In genomic region chr5:59246470-59247250, GRCh38 we compare ENCODE assay signal across 15 cellular contexts.
DNase-seq lines count a peak whose midpoint lies in the region; ATAC-seq and TF ChIP-seq lines count a peak whose summit lies in the region.
"Had no signal": no experiment of that assay in that cellular context is flagged by ENCODE, and none has a peak within 500 bp of the region (broad histone marks: within the 10 kb centered on the region; RNA-seq: fewer than 3 reads in every experiment).

No MANE protein-coding gene starts in this region.

- ATAC-seq in GM19467 (IDR thresholded peaks at IDR 0.05; ENCODE audit: unreplicated experiment) (no peak), GM18870 (IDR thresholded peaks at IDR 0.05; ENCODE audit: unreplicated experiment) (no peak)
- ATAC-seq: activated naive CD8-positive, alpha-beta T cell treated with anti-CD3 and anti-CD28 coated beads, Interleukin-2, amount 50 U/mL, for 24 hours had no signal

- no peaks in the 10 kb centered on the region for H3K36me3 ChIP-seq in SK-N-MC (ENCODE audit: insufficient read depth, low read length)
- H3K36me3 ChIP-seq in fibroblast of lung (ENCODE audit: control insufficient read depth, insufficient read depth, low read length) = no peaks in the 10 kb centered on the region
- H3K36me3 ChIP-seq in rectal smooth muscle tissue (ENCODE audit: control insufficient read depth, insufficient read depth, low read length) = peaks cover 2% of the 10 kb centered on the region
- H3K36me3 ChIP-seq in testis (ENCODE audit: low read depth, missing control alignments) = no peaks in the 10 kb centered on the region

- DNase-seq in DMS 273 treated with DMSO at 0.1 percent for 48 hours (lab: John Stamatoyannopoulos, UW) (peak; percentile 62), SK-N-MC (ENCODE audit: low read depth, low spot score) (no peak), fibroblast of lung (ENCODE audit: low read depth in 2 of 2) (peak; percentile 74 to 76), testis (no peak), Ammon's horn (ENCODE audit: low spot score) (no peak)
- DNase-seq: activated CD4-positive, alpha-beta T cell treated with anti-CD3 and anti-CD28 coated beads for 4 hours; activated naive CD8-positive, alpha-beta T cell treated with anti-CD3 and anti-CD28 coated beads, Interleukin-2, amount 50 U/mL, for 24 hours; activated T-cell treated with anti-CD3 and anti-CD28 coated beads, Interleukin-2, amount 50 U/mL, for 1 hour; C1 segment of cervical spinal cord; NCI-H1417; stimulated activated CD8-positive, alpha-beta memory T cell treated with anti-CD3 and anti-CD28 coated beads, Interleukin-4, amount 100 ng/mL, for 48 hours; T-helper 2 cell had no signal

- H4K20me1 ChIP-seq in fibroblast of lung (ENCODE audit: control insufficient read depth, extremely low read depth, insufficient read depth, low read length) = no peaks in the 10 kb centered on the region

- H2AFZ ChIP-seq in fibroblast of lung (ENCODE audit: low read length) = no peak overlapping the region

- H3K27ac ChIP-seq in SK-N-MC (peak overlapping the region; percentile 89), fibroblast of lung (ENCODE audit: insufficient read depth, low read length) (no peak overlapping the region), rectal smooth muscle tissue (ENCODE audit: low read depth, low read length) (peak overlapping the region; percentile 77), testis (no peak overlapping the region)

- no peak overlapping the region for H3K4me2 ChIP-seq in fibroblast of lung (ENCODE audit: extremely low read depth, insufficient read depth, low read length)

- H3K27me3 ChIP-seq in fibroblast of lung (ENCODE audit: control insufficient read depth, insufficient read depth, low read length) (no peaks in the 10 kb centered on the region), rectal smooth muscle tissue (ENCODE audit: control insufficient read depth, insufficient read depth, low read length) (no peaks in the 10 kb centered on the region), testis (no peaks in the 10 kb centered on the region)

- intact Hi-C loops in testis (cut with DNase I; ENCODE audit: low total_unique reads) = no loop called here

- no peaks in the 10 kb centered on the region for H3K79me2 ChIP-seq in fibroblast of lung (ENCODE audit: control insufficient read depth, insufficient read depth, low read length)

- H3K9me3 ChIP-seq in SK-N-MC (ENCODE audit: low read depth, low read length) = no peaks in the 10 kb centered on the region
- no peaks in the 10 kb centered on the region for H3K9me3 ChIP-seq in fibroblast of lung (ENCODE audit: control insufficient read depth, insufficient read depth, low read depth, low read length)
- H3K9me3 ChIP-seq in testis = no peaks in the 10 kb centered on the region

- H3K4me3 ChIP-seq in SK-N-MC (0 out of 2 replicates have a peak overlapping the region, but pooled peaks have one; percentile 1), fibroblast of lung (replicated peaks in 1 of 4; ENCODE audit: control extremely low read depth in 1 of 4, insufficient read depth in 1 of 4, low read depth in 3 of 4, low read length in 4 of 4) (no peak overlapping the region), rectal smooth muscle tissue (ENCODE audit: low read length) (no peak overlapping the region), testis (no peak overlapping the region)

- no peak for TF ChIP-seq POLR2A in testis (IDR thresholded peaks at IDR 0.05)

- WGBS in testis, 2 donors = 58 to 65% methylated on average over 3 of the region's 3 CpGs

- H3K9ac ChIP-seq in SK-N-MC (ENCODE audit: insufficient read length) (peak overlapping the region; percentile 9), fibroblast of lung (ENCODE audit: insufficient read depth, low read length) (no peak overlapping the region), rectal smooth muscle tissue (ENCODE audit: low read length) (no peak overlapping the region)

- H3K4me1 ChIP-seq in fibroblast of lung (ENCODE audit: control insufficient read depth, extremely low read depth, insufficient read depth, low read length) (no peaks in the 10 kb centered on the region), rectal smooth muscle tissue (ENCODE audit: control insufficient read depth, insufficient read depth, low read length) (peaks cover 18% of the 10 kb centered on the region), testis (no peaks in the 10 kb centered on the region)

- TF ChIP-seq CTCF in fibroblast of lung (conservative IDR thresholded peaks at IDR 0.05 in 1 of 2, IDR thresholded peaks at IDR 0.05 in 1 of 2; ENCODE audit: low read depth in 1 of 2, low read length in 2 of 2) (no peak), testis (IDR thresholded peaks at IDR 0.05) (no peak)

Comparison
In these comparisons a context has a peak if more than half of its experiments do, and no peak if none do; other contexts are left out.
1. DNase-seq: peak in DMS 273 treated with DMSO at 0.1 percent for 48 hours (single experiment) and fibroblast of lung (2 of 2); none in SK-N-MC (single experiment), testis (single experiment) and Ammon's horn (single experiment).
2. H3K27ac ChIP-seq: peak in SK-N-MC (single experiment) and rectal smooth muscle tissue (single experiment); none in fibroblast of lung (single experiment) and testis (0 of 2).